ENCODE assay signal across 8 cellular contexts in the genomic region with DNA sequence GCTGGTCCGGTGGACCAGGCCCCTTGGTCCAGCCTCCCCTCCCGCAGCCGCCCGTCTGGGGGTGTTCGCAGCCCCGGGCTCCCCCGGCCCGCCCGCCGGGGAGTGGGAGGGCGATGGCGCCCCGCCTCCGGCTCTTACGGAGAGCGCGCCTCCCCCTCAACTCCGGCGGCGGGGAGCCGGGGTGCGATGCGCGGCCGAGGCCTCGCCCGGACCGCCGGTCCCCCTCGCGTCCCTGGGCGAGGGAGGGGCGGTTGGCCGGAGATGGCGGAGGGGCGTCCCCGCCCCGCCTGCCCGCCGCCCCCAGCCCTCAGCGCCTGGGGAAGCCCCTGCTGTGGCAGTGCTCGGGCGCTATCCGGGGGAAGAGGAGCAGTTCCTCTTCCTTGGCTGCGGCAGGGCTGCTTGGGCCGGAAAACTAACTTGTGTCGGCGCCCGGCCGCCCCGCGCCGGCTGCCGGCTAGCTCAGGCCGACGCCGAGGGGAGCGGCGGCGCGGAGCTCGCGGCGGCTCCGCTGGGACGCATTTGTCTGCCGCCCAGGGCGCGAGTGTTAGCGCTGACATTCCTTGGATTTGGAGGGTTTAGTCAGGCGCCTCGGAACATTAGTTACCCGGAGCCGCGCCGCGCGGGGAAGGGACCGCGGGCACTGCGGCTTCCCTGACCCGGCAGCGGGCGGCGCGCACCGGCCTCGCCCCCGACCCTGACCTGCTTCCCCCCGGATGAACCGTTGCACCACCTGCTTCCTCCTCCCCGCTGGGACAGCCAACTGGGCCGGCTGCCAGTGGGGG. TPM values are rescaled to one million over a fixed set of nuclear protein-coding genes. Genes with fewer than 3 reads are reported as not detected.
DNase-seq lines count a peak whose midpoint lies in the region; ATAC-seq and TF ChIP-seq lines count a peak whose summit lies in the region.

No MANE protein-coding gene starts in this region.

- H3K36me3 ChIP-seq in kidney epithelial cell (ENCODE audit: control insufficient read depth, insufficient read depth, low read length), result no peaks in the 10 kb centered on the region

- peaks cover 9% of the 10 kb centered on the region for H3K36me3 Mint-ChIP-seq in activated B cell treated with CpG ODN at 0.5 μM for 24 hours (ENCODE audit: low read depth)

- POLR2A ChIA-PET in activated B cell treated with CpG ODN at 0.5 μM for 24 hours (lab: Charles Lee), result interaction anchor here (0.6 to 2.8 kb wide), 6 partner anchors 23 to 201 kb away, joined by 3 to 21 read pairs (median 4); a partner anchor contains a TSS

- H3K27me3 ChIP-seq in kidney epithelial cell (ENCODE audit: control insufficient read depth, insufficient read depth, low read length), result no peaks in the 10 kb centered on the region

- CTCF ChIA-PET in activated B cell treated with CpG ODN at 0.5 μM for 24 hours (lab: Charles Lee), result interaction anchor here (1.4 to 2.4 kb wide), 3 partner anchors 88 to 162 kb away, joined by 3 to 10 read pairs (median 7); no protein-coding TSS in a partner anchor

- no peaks in the 10 kb centered on the region for H3K27me3 Mint-ChIP-seq in activated B cell treated with CpG ODN at 0.5 μM for 24 hours

- peak overlapping the region; percentile 84 for H3K4me3 Mint-ChIP-seq in activated B cell treated with CpG ODN at 0.5 μM for 24 hours

- DNase-seq in NCI-H1417 (lab: John Stamatoyannopoulos, UW) (peak; percentile 27 to 79 (median 75)), NCI-H1417 treated with DMSO at 0.1 percent for 48 hours (lab: John Stamatoyannopoulos, UW) (no peak), NCI-H1048 (lab: John Stamatoyannopoulos, UW) (peak; percentile 19), activated B cell treated with CpG ODN at 0.5 μM for 24 hours (peak; percentile 72), kidney epithelial cell (ENCODE audit: low read depth) (no peak)
- DNase-seq in central memory CD4-positive, alpha-beta T cell, result peak; percentile 60
- peak; percentile 73 for DNase-seq in stimulated activated CD4-positive, alpha-beta T cell treated with anti-CD3 and anti-CD28 coated beads, Interleukin-15, amount 100 ng/mL, for 24 hours

- peak overlapping the region; percentile 95 for H3K4me3 ChIP-seq in kidney epithelial cell (ENCODE audit: low read depth, low read length)

- TF ChIP-seq CTCF in activated B cell treated with CpG ODN at 0.5 μM for 24 hours (IDR thresholded peaks at IDR 0.05), result no peak
- no peak for TF ChIP-seq CTCF in kidney epithelial cell (IDR thresholded peaks at IDR 0.05; ENCODE audit: insufficient read depth, low read length, poor library complexity, severe bottlenecking)

- no peaks in the 10 kb centered on the region for H3K9me3 Mint-ChIP-seq in activated B cell treated with CpG ODN at 0.5 μM for 24 hours

- intact Hi-C loops in activated B cell treated with CpG ODN at 0.5 μM for 24 hours (cut with micrococcal nuclease), result loop anchor here (1.0 to 10.0 kb wide), 6 partner anchors 15 to 1113 kb away; a partner anchor contains a TSS

- peaks cover 49% of the 10 kb centered on the region for H3K4me1 Mint-ChIP-seq in activated B cell treated with CpG ODN at 0.5 μM for 24 hours

- ATAC-seq in HG02610 (IDR thresholded peaks at IDR 0.05; ENCODE audit: unreplicated experiment) (peak; percentile 63), activated B cell treated with CpG ODN at 0.5 μM for 24 hours (ENCODE audit: low read depth) (peak; percentile 73)

- peak overlapping the region; percentile 80 for H3K27ac Mint-ChIP-seq in activated B cell treated with CpG ODN at 0.5 μM for 24 hours

RNA-seq across cellular contexts. Expression of a gene that starts 1.0 kb away (rescaled TPM):
- 15.3 and 16.9 TPM in 2 replicates for total RNA-seq in activated B cell treated with CpG ODN at 0.5 μM for 24 hours
- 42.5 and 46.6 TPM in 2 replicates for total RNA-seq in kidney epithelial cell

Comparison
In these comparisons a context has a peak if more than half of its experiments do, and no peak if none do; other contexts are left out.
1. DNase-seq: peak in NCI-H1417 (3 of 3), NCI-H1048 (single experiment), activated B cell treated with CpG ODN at 0.5 μM for 24 hours (single experiment), central memory CD4-positive, alpha-beta T cell (single experiment) and stimulated activated CD4-positive, alpha-beta T cell treated with anti-CD3 and anti-CD28 coated beads, Interleukin-15, amount 100 ng/mL, for 24 hours (single experiment); none in NCI-H1417 treated with DMSO at 0.1 percent for 48 hours (single experiment) and kidney epithelial cell (single experiment).